In the genomic region with DNA sequence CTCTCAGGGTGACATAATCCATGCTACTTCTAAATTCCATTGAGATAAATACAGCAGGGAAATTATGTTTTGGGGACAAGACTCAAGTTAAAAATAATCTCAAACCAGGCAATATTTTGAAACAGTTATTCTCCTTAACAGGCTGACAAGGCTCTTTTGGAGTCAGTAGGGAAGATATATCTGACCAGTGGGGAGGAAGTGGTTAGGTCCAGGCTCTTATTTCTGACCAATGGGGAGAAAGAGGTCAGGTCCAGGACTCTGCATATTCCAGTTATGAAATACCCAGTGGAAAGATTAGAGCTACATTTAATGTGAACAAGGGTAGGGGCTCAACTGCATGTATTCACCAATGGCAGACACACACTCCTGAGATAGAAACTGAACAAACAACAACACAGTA, we compare ENCODE assay signal across 10 cellular contexts.
DNase-seq lines count a peak whose midpoint lies in the region; ATAC-seq and TF ChIP-seq lines count a peak whose summit lies in the region.
"Had no signal": no experiment of that assay in that cellular context is flagged by ENCODE, and none has a peak within 500 bp of the region (broad histone marks: within the 10 kb centered on the region; RNA-seq: fewer than 3 reads in every experiment).

No MANE protein-coding gene starts in this region.

- DNase-seq in CD4-positive, alpha-beta memory T cell, result no peak
- no peak for DNase-seq in SJSA1 (ENCODE audit: low read depth in 1 of 2, low spot score in 2 of 2)
- no peak for DNase-seq in left lobe of liver (ENCODE audit: low spot score)
- no peak for DNase-seq in hepatic stellate cell (ENCODE audit: low spot score)
- no peak for DNase-seq in sigmoid colon
- DNase-seq in type B pancreatic cell (ENCODE audit: extremely low spot score, unreplicated experiment), result no peak
- DNase-seq: nucleus accumbens had no signal

- TF ChIP-seq POLR2A in sigmoid colon (IDR thresholded peaks at IDR 0.05), result no peak

- CTCF ChIA-PET in CD4-positive, alpha-beta memory T cell (lab: Charles Lee; ENCODE audit: partially characterized antibody), result interaction anchor here (1.4 to 3.7 kb wide), 2 partner anchors 57 to 64 kb away, joined by 3 to 20 read pairs; no protein-coding TSS in a partner anchor

- peak overlapping the region; percentile 57 for H3K27ac ChIP-seq in CD4-positive, alpha-beta memory T cell (ENCODE audit: low read depth, low read length)
- no peak overlapping the region for H3K27ac ChIP-seq in SJSA1
- H3K27ac ChIP-seq in sigmoid colon, result no peak overlapping the region
- H3K27ac ChIP-seq: gastroesophageal sphincter had no signal

- peak overlapping the region; percentile 85 to 98 (median 90) for H3K4me3 Mint-ChIP-seq in CD4-positive, alpha-beta memory T cell
- H3K4me3 Mint-ChIP-seq in type B pancreatic cell, result no peak overlapping the region

- peak overlapping the region; percentile 88 to 96 (median 94) for H3K27ac Mint-ChIP-seq in CD4-positive, alpha-beta memory T cell
- no peak overlapping the region for H3K27ac Mint-ChIP-seq in type B pancreatic cell

- no peaks in the 10 kb centered on the region for H3K27me3 ChIP-seq in CD4-positive, alpha-beta memory T cell (ENCODE audit: insufficient read depth, low read length)
- H3K27me3 ChIP-seq in SJSA1 (replicated peaks) (no peaks in the 10 kb centered on the region), sigmoid colon (no peaks in the 10 kb centered on the region)
- H3K27me3 ChIP-seq: gastroesophageal sphincter had no signal

- H3K36me3 Mint-ChIP-seq in CD4-positive, alpha-beta memory T cell, result peaks cover 22 to 23% of the 10 kb centered on the region in 2 donors
- no peaks in the 10 kb centered on the region for H3K36me3 Mint-ChIP-seq in type B pancreatic cell

- peaks cover 52 to 89% (median 72%) of the 10 kb centered on the region in 4 donors for H3K4me1 Mint-ChIP-seq in CD4-positive, alpha-beta memory T cell
- H3K4me1 Mint-ChIP-seq in type B pancreatic cell (ENCODE audit: unreplicated experiment), result peaks cover 5% of the 10 kb centered on the region

- no peaks in the 10 kb centered on the region for H3K9me3 ChIP-seq in CD4-positive, alpha-beta memory T cell (ENCODE audit: control insufficient read depth in 1 of 2, low read length in 2 of 2)
- H3K9me3 ChIP-seq in SJSA1 (replicated peaks), result no peaks in the 10 kb centered on the region
- H3K9me3 ChIP-seq in sigmoid colon, result no peaks in the 10 kb centered on the region
- H3K9me3 ChIP-seq: gastroesophageal sphincter had no signal

- TF ChIP-seq CTCF in sigmoid colon (IDR thresholded peaks at IDR 0.05) (no peak), type B pancreatic cell (conservative IDR thresholded peaks at IDR 0.05) (no peak)

- intact Hi-C loops in CD4-positive, alpha-beta memory T cell (cut with micrococcal nuclease), result loop anchor here (2.0 to 10.0 kb wide), 4 partner anchors 37 to 1890 kb away; a partner anchor contains a TSS
- intact Hi-C loops in sigmoid colon (cut with DNase I), result no loop called here

- no peak for TF ChIP-seq EP300 in sigmoid colon (IDR thresholded peaks at IDR 0.05)

- H3K4me1 ChIP-seq in CD4-positive, alpha-beta memory T cell (ENCODE audit: insufficient read depth, low read length), result peaks cover 85% of the 10 kb centered on the region
- H3K4me1 ChIP-seq in SJSA1 (replicated peaks) (peaks cover 24% of the 10 kb centered on the region), sigmoid colon (no peaks in the 10 kb centered on the region)
- H3K4me1 ChIP-seq: gastroesophageal sphincter had no signal

- POLR2A ChIA-PET in CD4-positive, alpha-beta memory T cell (lab: Charles Lee; ENCODE audit: partially characterized antibody), result interaction anchor here (1.0 to 17.7 kb wide), 4 partner anchors 15 to 130 kb away, joined by 3 to 279 read pairs (median 6); no protein-coding TSS in a partner anchor

- peak; percentile 18 for ATAC-seq in GM19395 (IDR thresholded peaks at IDR 0.05; ENCODE audit: unreplicated experiment)
- ATAC-seq in left lobe of liver, result peak; percentile 52
- no peak for ATAC-seq in HG02759 (IDR thresholded peaks at IDR 0.05; ENCODE audit: unreplicated experiment)
- ATAC-seq: gastroesophageal sphincter had no signal

- no peaks in the 10 kb centered on the region for H3K36me3 ChIP-seq in CD4-positive, alpha-beta memory T cell (ENCODE audit: insufficient read depth, low read length)
- H3K36me3 ChIP-seq in SJSA1 (0 out of 2 replicates have a peak, but pooled peaks cover 4% of the 10 kb centered on the region), sigmoid colon (no peaks in the 10 kb centered on the region)
- H3K36me3 ChIP-seq: gastroesophageal sphincter had no signal

- peak overlapping the region; percentile 50 to 52 for H3K4me3 ChIP-seq in CD4-positive, alpha-beta memory T cell (ENCODE audit: low read length in 2 of 2)
- H3K4me3 ChIP-seq in SJSA1 (peak overlapping the region; percentile 8; the same call in 1 of the 2 replicates), sigmoid colon (no peak overlapping the region)
- H3K4me3 ChIP-seq: gastroesophageal sphincter had no signal

- H3K9me3 Mint-ChIP-seq in CD4-positive, alpha-beta memory T cell, result no peaks in the 10 kb centered on the region
- no peaks in the 10 kb centered on the region for H3K9me3 Mint-ChIP-seq in type B pancreatic cell

- no peaks in the 10 kb centered on the region for H3K27me3 Mint-ChIP-seq in CD4-positive, alpha-beta memory T cell
- H3K27me3 Mint-ChIP-seq in type B pancreatic cell, result peaks cover 23% of the 10 kb centered on the region

Comparison
In these comparisons a context has a peak if more than half of its experiments do, and no peak if none do; other contexts are left out.
1. H3K4me3 ChIP-seq: peak in CD4-positive, alpha-beta memory T cell (2 of 2) and SJSA1 (single experiment); none in sigmoid colon (0 of 4).